1 cellular context compared by ENCODE assay signal in genomic region chr4:79331126-79331876, GRCh38.
TF ChIP-seq lines count a peak whose summit lies in the region.

No MANE protein-coding gene starts in this region.

TF ChIP-seq in K562, 482 proteins besides CTCF, POLR2A, EP300 and RAD21 (continued from another document and continues in another):
- TF ChIP-seq, protein P1, sequence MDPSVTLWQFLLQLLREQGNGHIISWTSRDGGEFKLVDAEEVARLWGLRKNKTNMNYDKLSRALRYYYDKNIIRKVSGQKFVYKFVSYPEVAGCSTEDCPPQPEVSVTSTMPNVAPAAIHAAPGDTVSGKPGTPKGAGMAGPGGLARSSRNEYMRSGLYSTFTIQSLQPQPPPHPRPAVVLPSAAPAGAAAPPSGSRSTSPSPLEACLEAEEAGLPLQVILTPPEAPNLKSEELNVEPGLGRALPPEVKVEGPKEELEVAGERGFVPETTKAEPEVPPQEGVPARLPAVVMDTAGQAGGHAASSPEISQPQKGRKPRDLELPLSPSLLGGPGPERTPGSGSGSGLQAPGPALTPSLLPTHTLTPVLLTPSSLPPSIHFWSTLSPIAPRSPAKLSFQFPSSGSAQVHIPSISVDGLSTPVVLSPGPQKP (CRISPR knock-in tag; IDR thresholded peaks at IDR 0.05), result no peak
- TF ChIP-seq, protein P2, sequence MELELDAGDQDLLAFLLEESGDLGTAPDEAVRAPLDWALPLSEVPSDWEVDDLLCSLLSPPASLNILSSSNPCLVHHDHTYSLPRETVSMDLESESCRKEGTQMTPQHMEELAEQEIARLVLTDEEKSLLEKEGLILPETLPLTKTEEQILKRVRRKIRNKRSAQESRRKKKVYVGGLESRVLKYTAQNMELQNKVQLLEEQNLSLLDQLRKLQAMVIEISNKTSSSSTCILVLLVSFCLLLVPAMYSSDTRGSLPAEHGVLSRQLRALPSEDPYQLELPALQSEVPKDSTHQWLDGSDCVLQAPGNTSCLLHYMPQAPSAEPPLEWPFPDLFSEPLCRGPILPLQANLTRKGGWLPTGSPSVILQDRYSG (tag; conservative IDR thresholded peaks at IDR 0.05; ENCODE audit: low read depth), result peak; percentile 77
- peak; percentile 73 for TF ChIP-seq PTRF (tag; IDR thresholded peaks at IDR 0.05)
- TF ChIP-seq SMAD3 (CRISPR knock-in tag; conservative IDR thresholded peaks at IDR 0.05), result peak; percentile 93
- no peak for TF ChIP-seq POU5F1 (IDR thresholded peaks at IDR 0.05; ENCODE audit: borderline replicate concordance, low read depth, low read length, partially characterized antibody)
- no peak for TF ChIP-seq ASH1L (IDR thresholded peaks at IDR 0.05; ENCODE audit: borderline replicate concordance, low read depth, partially characterized antibody)
- TF ChIP-seq ZBTB5 (IDR thresholded peaks at IDR 0.05), result no peak
- peak; percentile 79 for TF ChIP-seq NFE2 (IDR thresholded peaks at IDR 0.05; ENCODE audit: low read depth)
- TF ChIP-seq ZBTB34 (CRISPR knock-in tag; IDR thresholded peaks at IDR 0.05), result no peak
- no peak for TF ChIP-seq MAFG (tag; conservative IDR thresholded peaks at IDR 0.05)
- TF ChIP-seq MTA3 (IDR thresholded peaks at IDR 0.05; ENCODE audit: borderline replicate concordance), result no peak
- peak; percentile 45; the same call in 1 of the 2 replicates for TF ChIP-seq HIVEP1 (CRISPR knock-in tag; IDR thresholded peaks at IDR 0.05)
- no peak for TF ChIP-seq SMC3 (conservative IDR thresholded peaks at IDR 0.05; ENCODE audit: insufficient read depth, low read depth, low read length)
- peak; percentile 66; the same call in 1 of the 2 replicates for TF ChIP-seq TAF7 (tag; IDR thresholded peaks at IDR 0.05)
- TF ChIP-seq DACH1 (IDR thresholded peaks at IDR 0.05; ENCODE audit: partially characterized antibody), result peak; percentile 74
- TF ChIP-seq ZNF395 (CRISPR knock-in tag; IDR thresholded peaks at IDR 0.05), result peak; percentile 90
- no peak for TF ChIP-seq BCOR (IDR thresholded peaks at IDR 0.05)
- peak; percentile 54; the same call in 1 of the 2 replicates for TF ChIP-seq ARID1B (IDR thresholded peaks at IDR 0.05)
- no peak for TF ChIP-seq HNRNPK (IDR thresholded peaks at IDR 0.05; ENCODE audit: low read depth, low read length, poor library complexity, severe bottlenecking)
- peak; percentile 48; the same call in 1 of the 2 replicates for TF ChIP-seq POLR2H (tag; IDR thresholded peaks at IDR 0.05; ENCODE audit: low read depth)
- peak; percentile 89 for TF ChIP-seq DDX20 (tag; IDR thresholded peaks at IDR 0.05; ENCODE audit: low read depth)
- TF ChIP-seq, protein P3, sequence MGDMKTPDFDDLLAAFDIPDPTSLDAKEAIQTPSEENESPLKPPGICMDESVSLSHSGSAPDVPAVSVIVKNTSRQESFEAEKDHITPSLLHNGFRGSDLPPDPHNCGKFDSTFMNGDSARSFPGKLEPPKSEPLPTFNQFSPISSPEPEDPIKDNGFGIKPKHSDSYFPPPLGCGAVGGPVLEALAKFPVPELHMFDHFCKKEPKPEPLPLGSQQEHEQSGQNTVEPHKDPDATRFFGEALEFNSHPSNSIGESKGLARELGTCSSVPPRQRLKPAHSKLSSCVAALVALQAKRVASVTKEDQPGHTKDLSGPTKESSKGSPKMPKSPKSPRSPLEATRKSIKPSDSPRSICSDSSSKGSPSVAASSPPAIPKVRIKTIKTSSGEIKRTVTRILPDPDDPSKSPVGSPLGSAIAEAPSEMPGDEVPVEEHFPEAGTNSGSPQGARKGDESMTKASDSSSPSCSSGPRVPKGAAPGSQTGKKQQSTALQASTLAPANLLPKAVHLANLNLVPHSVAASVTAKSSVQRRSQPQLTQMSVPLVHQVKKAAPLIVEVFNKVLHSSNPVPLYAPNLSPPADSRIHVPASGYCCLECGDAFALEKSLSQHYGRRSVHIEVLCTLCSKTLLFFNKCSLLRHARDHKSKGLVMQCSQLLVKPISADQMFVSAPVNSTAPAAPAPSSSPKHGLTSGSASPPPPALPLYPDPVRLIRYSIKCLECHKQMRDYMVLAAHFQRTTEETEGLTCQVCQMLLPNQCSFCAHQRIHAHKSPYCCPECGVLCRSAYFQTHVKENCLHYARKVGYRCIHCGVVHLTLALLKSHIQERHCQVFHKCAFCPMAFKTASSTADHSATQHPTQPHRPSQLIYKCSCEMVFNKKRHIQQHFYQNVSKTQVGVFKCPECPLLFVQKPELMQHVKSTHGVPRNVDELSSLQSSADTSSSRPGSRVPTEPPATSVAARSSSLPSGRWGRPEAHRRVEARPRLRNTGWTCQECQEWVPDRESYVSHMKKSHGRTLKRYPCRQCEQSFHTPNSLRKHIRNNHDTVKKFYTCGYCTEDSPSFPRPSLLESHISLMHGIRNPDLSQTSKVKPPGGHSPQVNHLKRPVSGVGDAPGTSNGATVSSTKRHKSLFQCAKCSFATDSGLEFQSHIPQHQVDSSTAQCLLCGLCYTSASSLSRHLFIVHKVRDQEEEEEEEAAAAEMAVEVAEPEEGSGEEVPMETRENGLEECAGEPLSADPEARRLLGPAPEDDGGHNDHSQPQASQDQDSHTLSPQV (IDR thresholded peaks at IDR 0.05), result peak; percentile 93
- no peak for TF ChIP-seq ZKSCAN8 (CRISPR knock-in tag; IDR thresholded peaks at IDR 0.05)
- peak; percentile 95 for TF ChIP-seq ZNF766 (CRISPR knock-in tag; conservative IDR thresholded peaks at IDR 0.05)
- peak; percentile 78 for TF ChIP-seq PTTG1 (tag; IDR thresholded peaks at IDR 0.05; ENCODE audit: low read depth)
- no peak for TF ChIP-seq ZNF253 (CRISPR knock-in tag; conservative IDR thresholded peaks at IDR 0.05)
- no peak for TF ChIP-seq EHMT2 (IDR thresholded peaks at IDR 0.05)
- no peak for TF ChIP-seq HNRNPL (IDR thresholded peaks at IDR 0.05; ENCODE audit: low read depth, low read length)
- no peak for TF ChIP-seq THRAP3 (IDR thresholded peaks at IDR 0.05; ENCODE audit: borderline replicate concordance)
- TF ChIP-seq SMARCE1 (IDR thresholded peaks at IDR 0.05), result peak; percentile 41; the same call in 1 of the 2 replicates
- TF ChIP-seq, protein P4, sequence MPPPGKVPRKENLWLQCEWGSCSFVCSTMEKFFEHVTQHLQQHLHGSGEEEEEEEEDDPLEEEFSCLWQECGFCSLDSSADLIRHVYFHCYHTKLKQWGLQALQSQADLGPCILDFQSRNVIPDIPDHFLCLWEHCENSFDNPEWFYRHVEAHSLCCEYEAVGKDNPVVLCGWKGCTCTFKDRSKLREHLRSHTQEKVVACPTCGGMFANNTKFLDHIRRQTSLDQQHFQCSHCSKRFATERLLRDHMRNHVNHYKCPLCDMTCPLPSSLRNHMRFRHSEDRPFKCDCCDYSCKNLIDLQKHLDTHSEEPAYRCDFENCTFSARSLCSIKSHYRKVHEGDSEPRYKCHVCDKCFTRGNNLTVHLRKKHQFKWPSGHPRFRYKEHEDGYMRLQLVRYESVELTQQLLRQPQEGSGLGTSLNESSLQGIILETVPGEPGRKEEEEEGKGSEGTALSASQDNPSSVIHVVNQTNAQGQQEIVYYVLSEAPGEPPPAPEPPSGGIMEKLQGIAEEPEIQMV (tag; conservative IDR thresholded peaks at IDR 0.05; ENCODE audit: low read depth), result peak; percentile 70
- TF ChIP-seq POLR2G (IDR thresholded peaks at IDR 0.05; ENCODE audit: low read depth, low read length), result no peak
- peak; percentile 36; the same call in 1 of the 2 replicates for TF ChIP-seq GMEB1 (CRISPR knock-in tag; IDR thresholded peaks at IDR 0.05)
- no peak for TF ChIP-seq MTA1 (IDR thresholded peaks at IDR 0.05; ENCODE audit: borderline replicate concordance)
- TF ChIP-seq, protein P5, sequence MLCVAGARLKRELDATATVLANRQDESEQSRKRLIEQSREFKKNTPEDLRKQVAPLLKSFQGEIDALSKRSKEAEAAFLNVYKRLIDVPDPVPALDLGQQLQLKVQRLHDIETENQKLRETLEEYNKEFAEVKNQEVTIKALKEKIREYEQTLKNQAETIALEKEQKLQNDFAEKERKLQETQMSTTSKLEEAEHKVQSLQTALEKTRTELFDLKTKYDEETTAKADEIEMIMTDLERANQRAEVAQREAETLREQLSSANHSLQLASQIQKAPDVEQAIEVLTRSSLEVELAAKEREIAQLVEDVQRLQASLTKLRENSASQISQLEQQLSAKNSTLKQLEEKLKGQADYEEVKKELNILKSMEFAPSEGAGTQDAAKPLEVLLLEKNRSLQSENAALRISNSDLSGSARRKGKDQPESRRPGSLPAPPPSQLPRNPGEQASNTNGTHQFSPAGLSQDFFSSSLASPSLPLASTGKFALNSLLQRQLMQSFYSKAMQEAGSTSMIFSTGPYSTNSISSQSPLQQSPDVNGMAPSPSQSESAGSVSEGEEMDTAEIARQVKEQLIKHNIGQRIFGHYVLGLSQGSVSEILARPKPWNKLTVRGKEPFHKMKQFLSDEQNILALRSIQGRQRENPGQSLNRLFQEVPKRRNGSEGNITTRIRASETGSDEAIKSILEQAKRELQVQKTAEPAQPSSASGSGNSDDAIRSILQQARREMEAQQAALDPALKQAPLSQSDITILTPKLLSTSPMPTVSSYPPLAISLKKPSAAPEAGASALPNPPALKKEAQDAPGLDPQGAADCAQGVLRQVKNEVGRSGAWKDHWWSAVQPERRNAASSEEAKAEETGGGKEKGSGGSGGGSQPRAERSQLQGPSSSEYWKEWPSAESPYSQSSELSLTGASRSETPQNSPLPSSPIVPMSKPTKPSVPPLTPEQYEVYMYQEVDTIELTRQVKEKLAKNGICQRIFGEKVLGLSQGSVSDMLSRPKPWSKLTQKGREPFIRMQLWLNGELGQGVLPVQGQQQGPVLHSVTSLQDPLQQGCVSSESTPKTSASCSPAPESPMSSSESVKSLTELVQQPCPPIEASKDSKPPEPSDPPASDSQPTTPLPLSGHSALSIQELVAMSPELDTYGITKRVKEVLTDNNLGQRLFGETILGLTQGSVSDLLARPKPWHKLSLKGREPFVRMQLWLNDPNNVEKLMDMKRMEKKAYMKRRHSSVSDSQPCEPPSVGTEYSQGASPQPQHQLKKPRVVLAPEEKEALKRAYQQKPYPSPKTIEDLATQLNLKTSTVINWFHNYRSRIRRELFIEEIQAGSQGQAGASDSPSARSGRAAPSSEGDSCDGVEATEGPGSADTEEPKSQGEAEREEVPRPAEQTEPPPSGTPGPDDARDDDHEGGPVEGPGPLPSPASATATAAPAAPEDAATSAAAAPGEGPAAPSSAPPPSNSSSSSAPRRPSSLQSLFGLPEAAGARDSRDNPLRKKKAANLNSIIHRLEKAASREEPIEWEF (CRISPR knock-in tag; IDR thresholded peaks at IDR 0.05), result 0 out of 2 replicates have a peak, but pooled peaks have one; percentile 31
- TF ChIP-seq BACH1 (tag; IDR thresholded peaks at IDR 0.05), result peak; percentile 77; the same call in 1 of the 2 replicates
- TF ChIP-seq SRSF9 (IDR thresholded peaks at IDR 0.05; ENCODE audit: borderline replicate concordance, low read depth, low read length), result no peak
- peak; percentile 84 for TF ChIP-seq ZNF175 (CRISPR knock-in tag; IDR thresholded peaks at IDR 0.05; ENCODE audit: low read depth)
- TF ChIP-seq IRF9 (tag; IDR thresholded peaks at IDR 0.05), result no peak
- no peak for TF ChIP-seq ZNF124 (CRISPR knock-in tag; IDR thresholded peaks at IDR 0.05)
- peak in 1 of 2 experiments; percentile 40; a peak in 1 of 4 replicates for TF ChIP-seq KDM1A (IDR thresholded peaks at IDR 0.05)
- TF ChIP-seq PTBP1 (IDR thresholded peaks at IDR 0.05; ENCODE audit: low read depth, low read length), result no peak
- 0 out of 2 replicates have a peak, but pooled peaks have one; percentile 28 for TF ChIP-seq ILK (tag; IDR thresholded peaks at IDR 0.05; ENCODE audit: borderline replicate concordance, low read depth)
